In genomic region chr22:42291287-42291686, GRCh38 we compare ENCODE assay signal across 24 cellular contexts.
"Had no signal": no experiment of that assay in that cellular context is flagged by ENCODE, and none has a peak within 500 bp of the region (broad histone marks: within the 10 kb centered on the region; RNA-seq: fewer than 3 reads in every experiment).

No MANE protein-coding gene starts in this region.

- H3K27me3 Mint-ChIP-seq: activated B cell treated with CpG ODN at 0.5 μM for 24 hours; activated CD4-positive, alpha-beta memory T cell treated with anti-CD3 and anti-CD28 coated beads, Interleukin-2, amount 10 ng/mL, durations not matched to agents 7 days and 5 days; activated naive CD4-positive, alpha-beta T cell treated with anti-CD3 and anti-CD28 coated beads, Interleukin-2, amount 50 U/mL, for 24 hours; central memory CD8-positive, alpha-beta T cell had no signal

- H3K36me3 Mint-ChIP-seq: activated naive CD4-positive, alpha-beta T cell treated with anti-CD3 and anti-CD28 coated beads, Interleukin-2, amount 50 U/mL, for 24 hours had no signal

- H3K4me3 ChIP-seq: Peyer's patch, SJCRH30 had no signal

- H3K4me1 ChIP-seq: SJCRH30 had no signal

- H3K27ac ChIP-seq: KMS-11, Peyer's patch, RWPE1, SJCRH30 had no signal

- H3K36me3 ChIP-seq: Peyer's patch, SJCRH30 had no signal

- H3K9me3 Mint-ChIP-seq: activated B cell treated with CpG ODN at 0.5 μM for 24 hours; activated CD4-positive, alpha-beta memory T cell treated with anti-CD3 and anti-CD28 coated beads, Interleukin-2, amount 10 ng/mL, durations not matched to agents 7 days and 5 days; activated naive CD4-positive, alpha-beta T cell treated with anti-CD3 and anti-CD28 coated beads, Interleukin-2, amount 50 U/mL, for 24 hours; activated T-cell treated with anti-CD3 and anti-CD28 coated beads, Interleukin-2, amount 50 U/mL, for 72 hours; central memory CD8-positive, alpha-beta T cell; T-helper 1 cell treated with Interleukin-12 subunit alpha and Interleukin-12 subunit beta and Interleukin-4 antibody, amounts not matched to agents 30 μg/mL and 1 μg/mL, for 36 hours had no signal

- H3K27ac Mint-ChIP-seq: activated B cell treated with CpG ODN at 0.5 μM for 24 hours; activated CD4-positive, alpha-beta memory T cell treated with anti-CD3 and anti-CD28 coated beads, Interleukin-2, amount 10 ng/mL, durations not matched to agents 7 days and 5 days; activated naive CD4-positive, alpha-beta T cell treated with anti-CD3 and anti-CD28 coated beads, Interleukin-2, amount 50 U/mL, for 24 hours; activated T-cell treated with anti-CD3 and anti-CD28 coated beads, Interleukin-2, amount 50 U/mL, for 72 hours; T-helper 1 cell treated with Interleukin-12 subunit alpha and Interleukin-12 subunit beta and Interleukin-4 antibody, amounts not matched to agents 30 μg/mL and 1 μg/mL, for 36 hours had no signal

- H3K9me3 ChIP-seq: Peyer's patch, SJCRH30, SK-N-SH had no signal

- DNase-seq: activated B cell treated with CpG ODN at 0.5 μM for 24 hours; activated CD4-positive, alpha-beta memory T cell treated with anti-CD3 and anti-CD28 coated beads, Interleukin-2, amount 10 ng/mL, durations not matched to agents 7 days and 5 days; activated CD4-positive, alpha-beta T cell treated with anti-CD3 and anti-CD28 coated beads, Interleukin-2, amount 50 U/mL, for 1 hour; activated naive CD4-positive, alpha-beta T cell; activated T-cell treated with anti-CD3 and anti-CD28 coated beads for 4 hours; activated T-cell treated with anti-CD3 and anti-CD28 coated beads, Interleukin-2, amount 50 U/mL, for 72 hours; aorta; NCI-H1092; NCI-H1436; NCI-H187 treated with DMSO at 0.1 percent for 48 hours; NCI-H2081 treated with DMSO at 0.1 percent for 48 hours; NCI-H345; NCI-H510A; NCI-H526 treated with DMSO at 0.1 percent for 48 hours; Right ventricle myocardium superior; SJCRH30; SK-N-SH; T-helper 9 cell had no signal

- ATAC-seq: activated T-cell treated with anti-CD3 and anti-CD28 coated beads, Interleukin-2, amount 50 U/mL, for 72 hours had no signal

- H3K4me3 Mint-ChIP-seq: activated B cell treated with CpG ODN at 0.5 μM for 24 hours; activated CD4-positive, alpha-beta memory T cell treated with anti-CD3 and anti-CD28 coated beads, Interleukin-2, amount 10 ng/mL, durations not matched to agents 7 days and 5 days; activated naive CD4-positive, alpha-beta T cell treated with anti-CD3 and anti-CD28 coated beads, Interleukin-2, amount 50 U/mL, for 24 hours; activated T-cell treated with anti-CD3 and anti-CD28 coated beads, Interleukin-2, amount 50 U/mL, for 72 hours; central memory CD8-positive, alpha-beta T cell; T-helper 1 cell treated with Interleukin-12 subunit alpha and Interleukin-12 subunit beta and Interleukin-4 antibody, amounts not matched to agents 30 μg/mL and 1 μg/mL, for 36 hours had no signal

- H3K27me3 ChIP-seq: Peyer's patch, SJCRH30 had no signal
